In the genomic region with DNA sequence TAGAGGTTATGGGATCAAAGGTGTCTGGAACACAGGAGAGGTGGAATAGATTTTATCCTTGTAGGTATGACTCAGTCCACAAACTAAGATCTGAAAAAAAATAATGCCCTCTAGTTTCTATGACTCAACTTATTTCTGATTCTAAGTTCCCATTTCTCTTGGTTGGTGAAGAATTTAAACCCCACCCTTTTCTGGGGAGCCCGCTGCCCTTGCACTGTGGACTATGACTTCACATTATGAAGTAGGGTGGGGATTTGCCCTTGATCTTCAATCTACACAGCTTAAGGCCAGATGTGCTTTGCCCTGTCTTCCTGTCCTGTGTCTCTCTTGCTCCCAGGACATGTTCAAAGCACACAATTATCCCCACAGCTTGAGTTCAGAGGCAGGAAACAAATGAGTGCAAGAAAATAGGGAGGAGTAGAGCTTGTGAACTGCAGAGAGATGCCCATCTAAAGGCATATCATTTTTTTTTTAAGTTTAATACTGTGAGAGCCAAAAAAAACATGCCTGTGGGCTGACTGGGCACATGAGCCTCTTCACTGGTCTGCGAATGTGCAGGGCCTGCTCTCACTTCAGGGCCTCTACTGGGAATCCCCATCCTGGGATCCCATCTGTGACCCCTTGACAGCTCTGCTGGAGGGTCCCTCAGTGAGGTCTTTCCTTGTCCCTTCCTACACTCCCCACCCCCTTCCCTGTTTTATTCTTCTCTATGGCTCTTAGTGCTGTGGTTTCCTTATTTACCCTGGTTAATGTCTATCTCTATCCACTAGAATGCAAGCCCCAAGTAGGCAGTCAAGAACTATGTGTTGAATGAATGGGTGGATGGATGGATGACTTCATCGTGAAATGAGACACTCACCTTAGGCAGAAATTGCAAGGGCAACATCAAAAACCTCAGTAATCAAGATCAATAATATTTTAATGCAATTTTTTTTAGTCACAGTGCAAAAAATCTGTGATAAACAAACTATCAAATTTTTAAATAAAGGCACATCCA, we compare ENCODE assay signal across 9 cellular contexts.
DNase-seq lines count a peak whose midpoint lies in the region; ATAC-seq, FAIRE-seq and TF ChIP-seq lines count a peak whose summit lies in the region.
"Had no signal": no experiment of that assay in that cellular context is flagged by ENCODE, and none has a peak within 500 bp of the region (broad histone marks: within the 10 kb centered on the region; RNA-seq: fewer than 3 reads in every experiment).

No MANE protein-coding gene starts in this region.

- peaks cover 8% of the 10 kb centered on the region for H3K36me3 Mint-ChIP-seq in activated T-cell treated with anti-CD3 and anti-CD28 coated beads, Interleukin-2, amount 50 U/mL, for 4 hours (ENCODE audit: insufficient read depth)

- H3K27ac ChIP-seq in A549: peak overlapping the region; percentile 83

- 10% methylated on average over 2 of the region's 3 CpGs for WGBS in A549 (ENCODE audit: missing lambda C conversion rate)

- TF ChIP-seq RAD21 in A549 (conservative IDR thresholded peaks at IDR 0.05 in 1 of 2, IDR thresholded peaks at IDR 0.05 in 1 of 2): no peak

- no peak overlapping the region for H3K4me3 Mint-ChIP-seq in activated T-cell treated with anti-CD3 and anti-CD28 coated beads, Interleukin-2, amount 50 U/mL, for 4 hours

- H3K27me3 Mint-ChIP-seq in activated T-cell treated with anti-CD3 and anti-CD28 coated beads, Interleukin-2, amount 50 U/mL, for 4 hours (ENCODE audit: low read depth): no peaks in the 10 kb centered on the region

- ATAC-seq in A549 (peak; percentile 83 to 86), GM19043 (IDR thresholded peaks at IDR 0.05; ENCODE audit: low read depth, unreplicated experiment) (peak; percentile 25), left colon (peak; percentile 88)
- peak; percentile 66 to 72 for ATAC-seq in activated T-cell treated with anti-CD3 and anti-CD28 coated beads, Interleukin-2, amount 50 U/mL, for 4 hours

- no peak for TF ChIP-seq CTCF in A549 (IDR thresholded peaks at IDR 0.05)

- DNase-seq in A549 (ENCODE audit: low read depth in 1 of 2, low spot score in 1 of 2): peak; percentile 19 to 73
- peak; percentile 73 for DNase-seq in HT-29 (ENCODE audit: low spot score)
- peak; percentile 30 for DNase-seq in activated T-cell treated with anti-CD3 and anti-CD28 coated beads, Interleukin-2, amount 50 U/mL, for 4 hours
- DNase-seq in left colon: no peak
- DNase-seq in NK-92 (lab: John Stamatoyannopoulos, UW; ENCODE audit: unreplicated experiment): no peak
- no peak for DNase-seq in iPS-NIHi11 (ENCODE audit: low spot score)
- no peak for DNase-seq in medulla oblongata (ENCODE audit: extremely low spot score)

- H3K4me3 ChIP-seq in A549: no peak overlapping the region

- POLR2A ChIA-PET in A549 (lab: Yijun Ruan, JAX): no interaction called here

- no peak for TF ChIP-seq EP300 in A549 (IDR thresholded peaks at IDR 0.05)

- FAIRE-seq in A549 (lab: Jason Lieb, UNC): no peak
- FAIRE-seq: colon had no signal

- H3K9me3 Mint-ChIP-seq in activated T-cell treated with anti-CD3 and anti-CD28 coated beads, Interleukin-2, amount 50 U/mL, for 4 hours: no peaks in the 10 kb centered on the region

- no peaks in the 10 kb centered on the region for H3K9me3 ChIP-seq in A549

- intact Hi-C loops in left colon (cut with DNase I, micrococcal nuclease): loop anchor here in 1 of 2 donors (5.0 kb wide), 1 partner anchor 48 kb away; no protein-coding TSS in a partner anchor

- no peak for TF ChIP-seq POLR2A in A549 (IDR thresholded peaks at IDR 0.05; ENCODE audit: low read length)

- H3K4me2 ChIP-seq in A549: peak overlapping the region; percentile 60

- H3K4me1 ChIP-seq in A549: peaks cover 63% of the 10 kb centered on the region

- peaks cover 74% of the 10 kb centered on the region for H3K4me1 Mint-ChIP-seq in activated T-cell treated with anti-CD3 and anti-CD28 coated beads, Interleukin-2, amount 50 U/mL, for 4 hours (ENCODE audit: low read depth)

- CTCF ChIA-PET in A549 (lab: Yijun Ruan, JAX): interaction anchor here (0.7 to 1.6 kb wide), 4 partner anchors 10 to 370 kb away, joined by 3 to 7 read pairs (median 6); no protein-coding TSS in a partner anchor

TF ChIP-seq in A549, 52 proteins besides CTCF, POLR2A, EP300 and RAD21:
- TF ChIP-seq FOSL2 (IDR thresholded peaks at IDR 0.05) (peak; percentile 41; the same call in 1 of the 2 replicates), FOSL2 (CRISPR knock-in tag; IDR thresholded peaks at IDR 0.05) (peak; percentile 63), JUNB (IDR thresholded peaks at IDR 0.05) (peak; percentile 54; the same call in 1 of the 2 replicates), RARB (CRISPR knock-in tag; IDR thresholded peaks at IDR 0.05) (no peak), ESRRA (IDR thresholded peaks at IDR 0.05; ENCODE audit: borderline replicate concordance, low read length) (peak; percentile 64; the same call in 1 of the 2 replicates)
TF ChIP-seq in A549: peak in this region for 3.

Comparison
In these comparisons a context has a peak if more than half of its experiments do, and no peak if none do; other contexts are left out.
1. ATAC-seq: peak in every context shown above with its lines; median percentile 88 in left colon; 84 in A549; 69 in activated T-cell treated with anti-CD3 and anti-CD28 coated beads, Interleukin-2, amount 50 U/mL, for 4 hours; 25 in GM19043.
2. DNase-seq: peak in A549 (2 of 2), HT-29 (single experiment) and activated T-cell treated with anti-CD3 and anti-CD28 coated beads, Interleukin-2, amount 50 U/mL, for 4 hours (single experiment); none in left colon (0 of 2), NK-92 (single experiment), iPS-NIHi11 (single experiment) and medulla oblongata (single experiment).